In the genomic region with DNA sequence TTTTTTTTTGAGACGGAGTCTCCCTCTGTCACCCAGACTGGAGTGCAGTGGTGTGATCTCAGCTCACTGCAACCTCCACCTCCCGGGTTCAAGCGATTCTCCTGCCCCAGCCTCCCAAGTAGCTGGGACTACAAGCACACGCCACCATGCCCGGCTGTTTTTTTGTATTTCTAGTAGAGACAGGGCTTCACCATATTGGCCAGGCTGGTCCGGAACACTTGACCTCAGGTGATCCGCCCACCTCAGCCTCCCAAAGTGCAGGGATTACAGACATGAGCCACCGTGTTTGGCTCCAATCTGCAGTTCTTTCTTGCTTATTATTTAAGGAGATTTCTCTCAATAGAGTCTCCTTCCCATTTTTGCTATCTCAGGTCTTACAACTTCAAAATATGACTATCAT, we compare ENCODE assay signal across 7 cellular contexts.
DNase-seq lines count a peak whose midpoint lies in the region; ATAC-seq and TF ChIP-seq lines count a peak whose summit lies in the region.
"Not testable (repeated sequence)": the region's sequence is repeated elsewhere in the genome, so short reads cannot be mapped to it uniquely, and the experiment has no call there.

No MANE protein-coding gene starts in this region.

- TF ChIP-seq CTCF in GM23338 (conservative IDR thresholded peaks at IDR 0.05; ENCODE audit: low read depth in 2 of 2); ascending aorta (IDR thresholded peaks at IDR 0.05); left ventricle myocardium inferior (IDR thresholded peaks at IDR 0.05; ENCODE audit: borderline replicate concordance); neutrophil (IDR thresholded peaks at IDR 0.05): not testable (repeated sequence)

- not testable (repeated sequence) for H3K9me3 ChIP-seq in T-helper 17 cell (ENCODE audit: control insufficient read depth, low read length, poor library complexity, severe bottlenecking); ascending aorta; left ventricle myocardium inferior (replicated peaks); neutrophil

- not testable (repeated sequence) for H3K9me2 ChIP-seq in GM23338 (ENCODE audit: insufficient read depth)

- H4K20me1 ChIP-seq in GM23338 (replicated peaks; ENCODE audit: insufficient read depth): not testable (repeated sequence)

- not testable (repeated sequence) for H3K4me2 ChIP-seq in GM23338

- not testable (repeated sequence) for H3K4me3 ChIP-seq in GM23338; ascending aorta; left ventricle myocardium inferior; neutrophil (ENCODE audit: low read depth in 1 of 2, low read length in 1 of 2)

- H3K36me3 Mint-ChIP-seq in GM23338 (ENCODE audit: low read depth); T-helper 17 cell (ENCODE audit: low read depth); stimulated activated memory B cell treated with anti-CD40 and anti-IgM and Interleukin-4, amounts not matched to agents 10 μg/mL and 1 μg/mL and 100 μg/mL, for 72 hours: not testable (repeated sequence)
- peaks cover 15% of the 10 kb centered on the region for H3K36me3 Mint-ChIP-seq in activated T-helper 1 cell treated with anti-CD3 and anti-CD28 coated beads, Interleukin-12 subunit alpha, Interleukin-12 subunit beta, Interleukin-2, Interleukin-4 antibody, amounts not matched to agents 30 ng/mL and 10 ng/mL and 1 ng/mL, durations not matched to agents 14 hours and 24 hours and 36 hours (ENCODE audit: low read depth)

- H3K4me1 ChIP-seq in GM23338 (ENCODE audit: insufficient read depth) (peaks cover 21% of the 10 kb centered on the region), ascending aorta (peaks cover 7 to 41% of the 10 kb centered on the region in 2 donors), left ventricle myocardium inferior (peaks cover 29% of the 10 kb centered on the region), neutrophil (ENCODE audit: control insufficient read depth in 1 of 2, insufficient read depth in 1 of 2, low read depth in 1 of 2, low read length in 1 of 2) (peaks cover 54 to 79% of the 10 kb centered on the region in 2 experiments)

- H3K9me3 Mint-ChIP-seq in GM23338; activated T-helper 1 cell treated with anti-CD3 and anti-CD28 coated beads, Interleukin-12 subunit alpha, Interleukin-12 subunit beta, Interleukin-2, Interleukin-4 antibody, amounts not matched to agents 30 ng/mL and 10 ng/mL and 1 ng/mL, durations not matched to agents 14 hours and 24 hours and 36 hours; stimulated activated memory B cell treated with anti-CD40 and anti-IgM and Interleukin-4, amounts not matched to agents 10 μg/mL and 1 μg/mL and 100 μg/mL, for 72 hours: not testable (repeated sequence)

- not testable (repeated sequence) for H2AFZ ChIP-seq in GM23338

- not testable (repeated sequence) for H3K27me3 ChIP-seq in GM23338 (ENCODE audit: insufficient read depth); ascending aorta; left ventricle myocardium inferior (ENCODE audit: low read depth); neutrophil

- H3K4me3 Mint-ChIP-seq in GM23338; activated T-helper 1 cell treated with anti-CD3 and anti-CD28 coated beads, Interleukin-12 subunit alpha, Interleukin-12 subunit beta, Interleukin-2, Interleukin-4 antibody, amounts not matched to agents 30 ng/mL and 10 ng/mL and 1 ng/mL, durations not matched to agents 14 hours and 24 hours and 36 hours; stimulated activated memory B cell treated with anti-CD40 and anti-IgM and Interleukin-4, amounts not matched to agents 10 μg/mL and 1 μg/mL and 100 μg/mL, for 72 hours: not testable (repeated sequence)
- H3K4me3 Mint-ChIP-seq in T-helper 17 cell: peak overlapping the region; percentile 9

- not testable (repeated sequence) for DNase-seq in GM23338 (ENCODE audit: low spot score); T-helper 17 cell; activated T-helper 1 cell treated with anti-CD3 and anti-CD28 coated beads, Interleukin-12 subunit alpha, Interleukin-12 subunit beta, Interleukin-2, Interleukin-4 antibody, amounts not matched to agents 30 ng/mL and 10 ng/mL and 1 ng/mL, durations not matched to agents 14 hours and 24 hours and 36 hours (ENCODE audit: low spot score); ascending aorta (ENCODE audit: low spot score in 2 of 2); left ventricle myocardium inferior

- H3K36me3 ChIP-seq in GM23338 (ENCODE audit: insufficient read depth); ascending aorta: not testable (repeated sequence)
- H3K36me3 ChIP-seq in left ventricle myocardium inferior (peaks cover 12% of the 10 kb centered on the region), neutrophil (peaks cover 48% of the 10 kb centered on the region)

- H3K27me3 Mint-ChIP-seq in GM23338 (ENCODE audit: insufficient read depth, low read depth, poor library complexity); T-helper 17 cell; activated T-helper 1 cell treated with anti-CD3 and anti-CD28 coated beads, Interleukin-12 subunit alpha, Interleukin-12 subunit beta, Interleukin-2, Interleukin-4 antibody, amounts not matched to agents 30 ng/mL and 10 ng/mL and 1 ng/mL, durations not matched to agents 14 hours and 24 hours and 36 hours (ENCODE audit: insufficient read depth); stimulated activated memory B cell treated with anti-CD40 and anti-IgM and Interleukin-4, amounts not matched to agents 10 μg/mL and 1 μg/mL and 100 μg/mL, for 72 hours: not testable (repeated sequence)

- not testable (repeated sequence) for H3K79me2 ChIP-seq in GM23338 (replicated peaks; ENCODE audit: insufficient read depth)

- H3K4me1 Mint-ChIP-seq in GM23338: peaks cover 20% of the 10 kb centered on the region
- H3K4me1 Mint-ChIP-seq in T-helper 17 cell: peaks cover 12% of the 10 kb centered on the region
- peaks cover 42% of the 10 kb centered on the region for H3K4me1 Mint-ChIP-seq in activated T-helper 1 cell treated with anti-CD3 and anti-CD28 coated beads, Interleukin-12 subunit alpha, Interleukin-12 subunit beta, Interleukin-2, Interleukin-4 antibody, amounts not matched to agents 30 ng/mL and 10 ng/mL and 1 ng/mL, durations not matched to agents 14 hours and 24 hours and 36 hours (ENCODE audit: low read depth)
- peaks cover 19% of the 10 kb centered on the region for H3K4me1 Mint-ChIP-seq in stimulated activated memory B cell treated with anti-CD40 and anti-IgM and Interleukin-4, amounts not matched to agents 10 μg/mL and 1 μg/mL and 100 μg/mL, for 72 hours

- intact Hi-C loops in activated T-helper 1 cell treated with anti-CD3 and anti-CD28 coated beads, Interleukin-12 subunit alpha, Interleukin-12 subunit beta, Interleukin-2, Interleukin-4 antibody, amounts not matched to agents 30 ng/mL and 10 ng/mL and 1 ng/mL, durations not matched to agents 14 hours and 24 hours and 36 hours (cut with micrococcal nuclease); left ventricle myocardium inferior (cut with micrococcal nuclease): not testable (repeated sequence)
- intact Hi-C loops in ascending aorta (cut with DNase I): loop anchor here (5.0 kb wide), 1 partner anchor 38 kb away; no protein-coding TSS in a partner anchor

- H3K27ac Mint-ChIP-seq in GM23338: 0 out of 2 replicates have a peak overlapping the region, but pooled peaks have one; percentile 48
- peak overlapping the region; percentile 100 for H3K27ac Mint-ChIP-seq in T-helper 17 cell
- H3K27ac Mint-ChIP-seq in activated T-helper 1 cell treated with anti-CD3 and anti-CD28 coated beads, Interleukin-12 subunit alpha, Interleukin-12 subunit beta, Interleukin-2, Interleukin-4 antibody, amounts not matched to agents 30 ng/mL and 10 ng/mL and 1 ng/mL, durations not matched to agents 14 hours and 24 hours and 36 hours: peak overlapping the region; percentile 77
- H3K27ac Mint-ChIP-seq in stimulated activated memory B cell treated with anti-CD40 and anti-IgM and Interleukin-4, amounts not matched to agents 10 μg/mL and 1 μg/mL and 100 μg/mL, for 72 hours: peak overlapping the region; percentile 90

- H3F3A ChIP-seq in GM23338 (replicated peaks; ENCODE audit: low read depth): not testable (repeated sequence)

- ATAC-seq in GM23338; T-helper 17 cell; stimulated activated memory B cell treated with anti-CD40 and anti-IgM and Interleukin-4, amounts not matched to agents 10 μg/mL and 1 μg/mL and 100 μg/mL, for 72 hours: not testable (repeated sequence)

- not testable (repeated sequence) for H3K27ac ChIP-seq in GM23338 (ENCODE audit: low read depth)
- peak overlapping the region; percentile 63 to 73 for H3K27ac ChIP-seq in ascending aorta
- peak overlapping the region; percentile 49 for H3K27ac ChIP-seq in left ventricle myocardium inferior (replicated peaks)
- peak overlapping the region; percentile 72 for H3K27ac ChIP-seq in neutrophil

Comparison
In these comparisons a context has a peak if more than half of its experiments do, and no peak if none do; other contexts are left out.
1. H3K27ac Mint-ChIP-seq: peak in every context shown above with its lines; median percentile 100 in T-helper 17 cell; 90 in stimulated activated memory B cell treated with anti-CD40 and anti-IgM and Interleukin-4, amounts not matched to agents 10 μg/mL and 1 μg/mL and 100 μg/mL, for 72 hours; 77 in activated T-helper 1 cell treated with anti-CD3 and anti-CD28 coated beads, Interleukin-12 subunit alpha, Interleukin-12 subunit beta, Interleukin-2, Interleukin-4 antibody, amounts not matched to agents 30 ng/mL and 10 ng/mL and 1 ng/mL, durations not matched to agents 14 hours and 24 hours and 36 hours; 48 in GM23338.